1 cellular context compared by ENCODE assay signal in the genomic region with DNA sequence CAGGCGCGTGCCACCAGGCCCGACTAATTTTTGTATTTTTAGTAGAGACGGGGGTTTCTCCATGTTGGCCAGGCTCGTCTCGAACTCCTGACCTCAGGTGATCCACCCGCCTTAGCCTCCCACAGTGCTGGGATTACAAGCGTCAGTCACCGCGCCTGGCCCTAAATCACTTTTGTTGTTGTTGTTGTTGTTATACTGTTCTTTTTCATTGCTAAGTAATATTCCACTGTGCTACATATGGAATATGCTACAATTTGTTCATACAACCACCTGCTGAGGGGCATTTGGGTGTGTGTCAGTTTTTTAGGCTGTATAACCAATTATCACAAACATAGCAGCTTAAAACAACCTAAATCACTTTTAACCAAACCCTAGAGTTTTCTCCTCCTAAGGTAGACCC.
TF ChIP-seq lines count a peak whose summit lies in the region.

No MANE protein-coding gene starts in this region.

TF ChIP-seq in HEK293, 187 proteins besides CTCF, POLR2A, EP300 and RAD21:
- TF ChIP-seq, protein P1, sequence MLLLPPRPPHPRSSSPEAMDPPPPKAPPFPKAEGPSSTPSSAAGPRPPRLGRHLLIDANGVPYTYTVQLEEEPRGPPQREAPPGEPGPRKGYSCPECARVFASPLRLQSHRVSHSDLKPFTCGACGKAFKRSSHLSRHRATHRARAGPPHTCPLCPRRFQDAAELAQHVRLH (tag by site-specific recombination; IDR thresholded peaks at IDR 0.05), result peak; percentile 67; the same call in 1 of the 2 replicates
- peak; percentile 99 for TF ChIP-seq ZNF146 (tag by site-specific recombination; IDR thresholded peaks at IDR 0.05)
